In the genomic region with DNA sequence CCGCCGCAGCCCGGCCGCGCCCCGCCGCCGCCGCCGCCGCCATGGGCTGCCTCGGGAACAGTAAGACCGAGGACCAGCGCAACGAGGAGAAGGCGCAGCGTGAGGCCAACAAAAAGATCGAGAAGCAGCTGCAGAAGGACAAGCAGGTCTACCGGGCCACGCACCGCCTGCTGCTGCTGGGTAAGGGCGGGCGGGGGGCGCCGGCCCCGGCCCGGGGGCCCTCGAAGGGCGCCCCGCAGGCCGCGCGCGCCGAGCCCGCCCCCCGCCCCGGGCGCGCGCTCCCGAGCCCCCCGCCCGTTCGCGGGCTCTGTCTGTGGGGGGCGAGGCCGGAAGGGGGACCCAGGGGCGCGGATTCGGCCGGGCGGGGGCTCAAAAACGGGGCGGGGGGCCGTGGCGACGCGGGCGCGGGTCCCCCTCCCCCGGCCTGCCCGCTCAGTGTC, we compare ENCODE assay signal across 8 cellular contexts. TPM values are rescaled to one million over a fixed set of nuclear protein-coding genes. Genes with fewer than 3 reads are reported as not detected.
DNase-seq lines count a peak whose midpoint lies in the region; ATAC-seq and TF ChIP-seq lines count a peak whose summit lies in the region.

No MANE protein-coding gene starts in this region.

- H3K9me3 ChIP-seq in right atrium auricular region (no peaks in the 10 kb centered on the region), gastrocnemius medialis (no peaks in the 10 kb centered on the region)

- peak overlapping the region; percentile 98 for H3K27ac Mint-ChIP-seq in activated naive CD4-positive, alpha-beta T cell treated with anti-CD3 and anti-CD28 coated beads, Interleukin-2, amount 50 U/mL, for 24 hours

- intact Hi-C loops in gastrocnemius medialis (cut with DNase I; ENCODE audit: low total_unique reads) = loop anchor here (1.0 to 10.0 kb wide), 7 partner anchors 16 to 1497 kb away; partner anchors contain the start of genes ATP5F1E, FAM217B, NELFCD and PMEPA1

- DNase-seq in NCI-H82 (lab: John Stamatoyannopoulos, UW) (peak; percentile 74), NCI-H82 treated with DMSO at 0.1 percent for 48 hours (lab: John Stamatoyannopoulos, UW; ENCODE audit: unreplicated experiment) (no peak), NCI-H2171 (lab: John Stamatoyannopoulos, UW) (peak; percentile 71), right atrium auricular region (ENCODE audit: low spot score) (no peak), gastrocnemius medialis (peak in 1 of 2 donors; percentile 31), NCI-H187 (lab: John Stamatoyannopoulos, UW) (no peak), kidney glomerular epithelial cell (lab: John Stamatoyannopoulos, UW) (no peak)

- no peaks in the 10 kb centered on the region for H3K27me3 Mint-ChIP-seq in activated naive CD4-positive, alpha-beta T cell treated with anti-CD3 and anti-CD28 coated beads, Interleukin-2, amount 50 U/mL, for 24 hours

- peaks cover 56% of the 10 kb centered on the region for H3K4me1 Mint-ChIP-seq in activated naive CD4-positive, alpha-beta T cell treated with anti-CD3 and anti-CD28 coated beads, Interleukin-2, amount 50 U/mL, for 24 hours

- H3K4me3 ChIP-seq in right atrium auricular region = peak overlapping the region; percentile 87 to 92
- peak overlapping the region; percentile 70 to 98 (median 93) for H3K4me3 ChIP-seq in gastrocnemius medialis

- no peak for TF ChIP-seq CTCF in right atrium auricular region (IDR thresholded peaks at IDR 0.05)
- TF ChIP-seq CTCF in gastrocnemius medialis (IDR thresholded peaks at IDR 0.05 in 4 of 5, conservative IDR thresholded peaks at IDR 0.05 in 1 of 5) = no peak

- in situ Hi-C loops in gastrocnemius medialis (cut with MboI; ENCODE audit: low sequenced_read_pairs in 4 of 4) = loop anchor here in 1 of 4 donors (25.0 kb wide), 1 partner anchor 96 kb away; the partner anchor contains the start of gene NELFCD

- peaks cover 7% of the 10 kb centered on the region for H3K36me3 Mint-ChIP-seq in activated naive CD4-positive, alpha-beta T cell treated with anti-CD3 and anti-CD28 coated beads, Interleukin-2, amount 50 U/mL, for 24 hours

- no peak for TF ChIP-seq POLR2A in gastrocnemius medialis (IDR thresholded peaks at IDR 0.05)

- H3K4me1 ChIP-seq in right atrium auricular region (peaks cover 0 to 43% of the 10 kb centered on the region in 2 donors), gastrocnemius medialis (peaks cover 41 to 45% of the 10 kb centered on the region in 2 donors)

- H3K36me3 ChIP-seq in right atrium auricular region = no peaks in the 10 kb centered on the region
- H3K36me3 ChIP-seq in gastrocnemius medialis = no peaks in the 10 kb centered on the region

- H3K27ac ChIP-seq in right atrium auricular region = peak overlapping the region; percentile 99
- peak overlapping the region; percentile 99 to 100 (median 100) for H3K27ac ChIP-seq in gastrocnemius medialis

- no peaks in the 10 kb centered on the region for H3K9me3 Mint-ChIP-seq in activated naive CD4-positive, alpha-beta T cell treated with anti-CD3 and anti-CD28 coated beads, Interleukin-2, amount 50 U/mL, for 24 hours

- peak; percentile 0 to 2 for ATAC-seq in gastrocnemius medialis

- H3K4me3 Mint-ChIP-seq in activated naive CD4-positive, alpha-beta T cell treated with anti-CD3 and anti-CD28 coated beads, Interleukin-2, amount 50 U/mL, for 24 hours = peak overlapping the region; percentile 98

- no peaks in the 10 kb centered on the region for H3K27me3 ChIP-seq in right atrium auricular region
- H3K27me3 ChIP-seq in gastrocnemius medialis = no peaks in the 10 kb centered on the region

RNA-seq across cellular contexts. Expression of gene GNAS, which starts 39.2 kb away (rescaled TPM):
- total RNA-seq in right atrium auricular region (1,000 to 10,000 TPM; 1,032 to 1,202 TPM), gastrocnemius medialis (100 to 1,000 TPM; 513 to 854 (median 781) TPM)

RNA-seq across cellular contexts. Expression of gene GNAS-AS1, which starts 41.0 kb away (rescaled TPM):
- total RNA-seq in right atrium auricular region = not detected
- not detected for total RNA-seq in gastrocnemius medialis

Comparison
In these comparisons a context has a peak if more than half of its experiments do, and no peak if none do; other contexts are left out.
1. DNase-seq: peak in NCI-H82 (single experiment) and NCI-H2171 (single experiment); none in NCI-H82 treated with DMSO at 0.1 percent for 48 hours (single experiment), right atrium auricular region (single experiment), NCI-H187 (0 of 2) and kidney glomerular epithelial cell (single experiment).